Comparison of ENCODE assay signal across 35 cellular contexts in the genomic region with DNA sequence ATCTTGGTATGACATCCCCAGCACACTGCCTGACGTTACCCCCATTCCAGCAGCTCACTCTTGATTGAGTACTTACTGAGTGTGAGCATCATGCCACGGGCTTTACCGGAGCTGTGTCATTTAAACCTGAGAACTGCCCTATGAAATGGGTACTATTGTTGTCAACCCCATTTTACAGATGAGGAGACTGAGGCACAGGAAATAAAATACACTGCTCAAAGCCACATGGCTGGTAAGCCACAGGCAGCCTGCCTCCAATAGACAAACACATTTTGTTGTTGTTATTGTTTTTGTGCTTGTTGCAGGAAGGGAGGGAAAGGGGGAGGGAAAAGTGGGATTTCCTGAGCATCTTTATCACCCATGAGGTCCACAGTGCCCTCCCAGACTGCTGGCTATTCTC. TPM values are rescaled to one million over a fixed set of nuclear protein-coding genes. Genes with fewer than 3 reads are reported as not detected.
"Had no signal": no experiment of that assay in that cellular context is flagged by ENCODE, and none has a peak within 500 bp of the region (broad histone marks: within the 10 kb centered on the region; RNA-seq: fewer than 3 reads in every experiment).

No MANE protein-coding gene starts in this region.

- H3K9me3 Mint-ChIP-seq: dendritic cell treated with granulocyte-macrophage colony-stimulating factor and Interleukin-4, amounts not matched to agents 40 ng/mL and 50 ng/mL, for 4 days; endodermal cell; mesothelial cell of epicardium; nephron; stimulated activated effector memory CD8-positive, alpha-beta T cell treated with anti-CD3 and anti-CD28 coated beads, Interleukin-12 subunit alpha, Interleukin-12 subunit beta, amount 100 ng/mL, for 72 hours; type B pancreatic cell had no signal

- H3K27me3 ChIP-seq: testis had no signal

- H2AFZ ChIP-seq: parathyroid adenoma had no signal

- H3K36me3 Mint-ChIP-seq: mesothelial cell of epicardium, type B pancreatic cell had no signal

- H3K4me3 Mint-ChIP-seq: dendritic cell treated with granulocyte-macrophage colony-stimulating factor and Interleukin-4, amounts not matched to agents 40 ng/mL and 50 ng/mL, for 4 days; endodermal cell; mesothelial cell of epicardium; stimulated activated effector memory CD8-positive, alpha-beta T cell treated with anti-CD3 and anti-CD28 coated beads, Interleukin-12 subunit alpha, Interleukin-12 subunit beta, amount 100 ng/mL, for 72 hours; type B pancreatic cell had no signal

- H3K27ac ChIP-seq: colonic mucosa, epithelial cell of prostate, gastrocnemius medialis, parathyroid adenoma, testis, tibial artery, uterus had no signal

- ATAC-seq: esophagus mucosa; gastrocnemius medialis; left lobe of liver; mucosa of descending colon; sciatic nerve; stimulated activated effector memory CD8-positive, alpha-beta T cell treated with anti-CD3 and anti-CD28 coated beads, Interleukin-12 subunit alpha, Interleukin-12 subunit beta, amount 100 ng/mL, for 72 hours; stimulated activated naive CD8-positive, alpha-beta T cell treated with anti-CD3 and anti-CD28 coated beads, Interleukin-15, Interleukin-2, amounts not matched to agents 100 U/mL and 50 U/mL, for 24 hours had no signal

- H3K9ac ChIP-seq: parathyroid adenoma had no signal

- H3K79me2 ChIP-seq: parathyroid adenoma had no signal

- DNase-seq: colonic mucosa; effector CD8-positive, alpha-beta T cell; foreskin fibroblast; gastrocnemius medialis; head of caudate nucleus; kidney; mesenchymal stem cell; mucosa of descending colon; naive B cell; stimulated activated CD4-positive, alpha-beta T cell treated with anti-CD3 and anti-CD28 coated beads, Interleukin-12 subunit alpha, Interleukin-12 subunit beta, amount 100 ng/mL, for 4 hours; stimulated activated CD4-positive, alpha-beta T cell treated with anti-CD3 and anti-CD28 coated beads, Interleukin-1b, Interleukin-23, amount 100 ng/mL, for 48 hours; stimulated activated CD4-positive, alpha-beta T cell treated with anti-CD3 and anti-CD28 coated beads, Interleukin-4, amount 100 ng/mL, for 1 hour; stimulated activated naive CD8-positive, alpha-beta T cell treated with anti-CD3 and anti-CD28 coated beads, Interleukin-15, Interleukin-2, amounts not matched to agents 100 U/mL and 50 U/mL, for 24 hours; substantia nigra; testis; tibial artery; uterus had no signal

- H3K36me3 ChIP-seq: colonic mucosa, gastrocnemius medialis, tibial artery, uterus had no signal

- H3K4me1 ChIP-seq: colonic mucosa had no signal

- H3K27ac Mint-ChIP-seq: dendritic cell treated with granulocyte-macrophage colony-stimulating factor and Interleukin-4, amounts not matched to agents 40 ng/mL and 50 ng/mL, for 4 days; endodermal cell; mesothelial cell of epicardium; naive B cell; nephron; progenitor cell of endocrine pancreas; stimulated activated effector memory CD8-positive, alpha-beta T cell treated with anti-CD3 and anti-CD28 coated beads, Interleukin-12 subunit alpha, Interleukin-12 subunit beta, amount 100 ng/mL, for 72 hours; type B pancreatic cell had no signal

- FAIRE-seq: kidney had no signal

- H3K4me3 ChIP-seq: colonic mucosa, gastrocnemius medialis, mucosa of descending colon, smooth muscle cell, testis, tibial artery, uterus had no signal

- H3K4me2 ChIP-seq: smooth muscle cell had no signal

- H3K9me3 ChIP-seq: colonic mucosa, gastrocnemius medialis, mucosa of descending colon, testis, tibial artery, uterus had no signal

RNA-seq across cellular contexts. Expression of gene SLC32A1, which starts 53.5 kb away (rescaled TPM):
- total RNA-seq: chondrocyte, colonic mucosa, endodermal cell, esophagus mucosa, gastrocnemius medialis, glomerular endothelial cell, kidney, left lobe of liver, liver, lung microvascular endothelial cell, mesothelial cell of epicardium, osteoblast, progenitor cell of endocrine pancreas, sciatic nerve, smooth muscle cell, uterus had no signal
- polyA plus RNA-seq: liver, smooth muscle cell had no signal
